8 cellular contexts compared by ENCODE assay signal in the genomic region with DNA sequence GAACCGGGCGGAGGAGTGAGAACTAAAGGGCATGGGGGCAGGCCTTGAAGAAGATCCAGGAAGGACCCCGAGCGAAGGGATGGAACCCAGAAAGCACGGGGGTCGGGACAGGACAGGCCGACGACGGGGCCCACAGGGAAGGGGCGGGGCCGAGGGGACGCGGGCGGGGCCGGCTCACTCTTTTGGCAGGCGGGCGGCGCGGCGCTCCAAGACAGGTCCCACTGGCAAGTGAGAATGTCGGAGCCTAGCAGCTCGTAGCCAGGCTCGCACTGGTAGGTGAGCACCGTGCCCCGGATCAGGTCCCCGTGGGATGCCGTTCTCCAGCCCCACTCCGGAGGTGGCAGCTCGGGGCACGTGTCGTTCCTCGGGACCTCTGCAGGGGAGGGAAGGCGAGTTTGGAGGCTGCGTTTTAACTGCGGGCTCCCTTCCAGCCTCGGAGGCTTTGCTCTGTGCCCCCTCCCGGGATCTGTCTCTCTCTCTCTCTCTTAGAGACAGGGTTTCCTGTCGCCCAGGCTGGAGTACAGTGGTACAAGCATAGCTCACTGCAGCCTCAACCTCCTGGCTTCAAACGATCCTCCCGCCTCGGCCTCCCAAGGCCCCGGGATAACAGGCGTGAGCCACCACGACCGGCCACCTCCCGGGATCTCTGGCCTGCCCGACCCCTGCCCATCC. TPM values are rescaled to one million over a fixed set of nuclear protein-coding genes. Genes with fewer than 3 reads are reported as not detected.
A peak's percentile ranks its signal among the peaks of the same experiment; 100 is the strongest.
DNase-seq lines count a peak whose midpoint lies in the region; ATAC-seq and TF ChIP-seq lines count a peak whose summit lies in the region.

No MANE protein-coding gene starts in this region.

- ATAC-seq in HG02840 (IDR thresholded peaks at IDR 0.05; ENCODE audit: low FRiP score, unreplicated experiment) = no peak

- WGBS in mesodermal cell (ENCODE audit: insufficient coverage in 2 of 2), 2 experiments = 42 to 51% methylated on average over 34 to 47 of the region's 47 CpGs

- in situ Hi-C loops in astrocyte of the cerebellum (cut with HindIII; ENCODE audit: low sequenced_read_pairs) = no loop called here

- H3K9me3 ChIP-seq in Peyer's patch (no peaks in the 10 kb centered on the region), mesodermal cell (ENCODE audit: control insufficient read depth, low read length) (no peaks in the 10 kb centered on the region)

- peak overlapping the region in 3 of 4 donors; percentile 15 to 36 (median 29) for H3K4me3 ChIP-seq in Peyer's patch
- peak overlapping the region; percentile 14 for H3K4me3 ChIP-seq in astrocyte of the cerebellum (ENCODE audit: low read depth, low read length)
- H3K4me3 ChIP-seq in mesodermal cell (ENCODE audit: extremely low read depth, insufficient read depth, low read length, poor library complexity, severe bottlenecking) = peak overlapping the region; percentile 11

- H3K27ac ChIP-seq in 22Rv1 (peak overlapping the region; percentile 45), Peyer's patch (no peak overlapping the region), mesodermal cell (ENCODE audit: low read depth, low read length, severe bottlenecking) (no peak overlapping the region)

- TF ChIP-seq CTCF in 22Rv1 (IDR thresholded peaks at IDR 0.05) (no peak), Peyer's patch (IDR thresholded peaks at IDR 0.05) (no peak), astrocyte of the cerebellum (IDR thresholded peaks at IDR 0.05; ENCODE audit: low read depth, low read length, missing control alignments) (no peak)

- H3K36me3 ChIP-seq in Peyer's patch = no peaks in the 10 kb centered on the region
- peaks cover 23% of the 10 kb centered on the region for H3K36me3 ChIP-seq in mesodermal cell (ENCODE audit: control insufficient read depth, insufficient read depth, low read length)

- peak in 1 of 3 donors; percentile 26 for DNase-seq in Peyer's patch
- DNase-seq in astrocyte of the cerebellum (ENCODE audit: low read depth) = no peak
- DNase-seq in NCI-H2227 treated with DMSO at 0.1 percent for 48 hours (lab: John Stamatoyannopoulos, UW) = no peak
- no peak for DNase-seq in SK-N-DZ (ENCODE audit: low spot score)
- no peak for DNase-seq in DMS153 treated with DMSO at 0.1 percent for 48 hours (lab: John Stamatoyannopoulos, UW; ENCODE audit: unreplicated experiment)

- H3K27me3 ChIP-seq in Peyer's patch = peaks cover 0 to 9% of the 10 kb centered on the region in 2 donors

- H3K4me1 ChIP-seq in Peyer's patch (peaks cover 0 to 5% (median 2%) of the 10 kb centered on the region in 4 donors), mesodermal cell (ENCODE audit: control insufficient read depth, insufficient read depth, low read length, poor library complexity, severe bottlenecking) (no peaks in the 10 kb centered on the region)

- TF ChIP-seq POLR2A in Peyer's patch (IDR thresholded peaks at IDR 0.05) = no peak

RNA-seq across cellular contexts. Expression of a gene that starts 13.7 kb away (rescaled TPM):
- 100 to 1,000 TPM in 1 of 4 donors, 10 to 100 TPM in 3; 39.6 to 122 (median 91.2) TPM for total RNA-seq in Peyer's patch
- 74.8 TPM for polyA plus RNA-seq in mesodermal cell (2013, experiment 1 of 2)
- polyA plus RNA-seq in mesodermal cell (2013, experiment 2 of 2) = 59.8 TPM
- polyA plus RNA-seq in SK-N-DZ (2014; cell fraction: cytosol; rRNA removed) = 72.6 and 90.4 TPM in 2 replicates
- 63.9 and 67.8 TPM in 2 replicates for polyA plus RNA-seq in SK-N-DZ (2014; cell fraction: nucleus; rRNA removed)

RNA-seq across cellular contexts. Expression of a gene that starts 22.6 kb away (rescaled TPM):
- total RNA-seq in Peyer's patch = 10 to 100 TPM in 2 of 4 donors, 1 to 10 TPM in 2; 1.7 to 14.2 (median 10.6) TPM
- 58.1 TPM for polyA plus RNA-seq in mesodermal cell (2013, experiment 1 of 2)
- polyA plus RNA-seq in mesodermal cell (2013, experiment 2 of 2) = 50.0 TPM
- 53.8 and 60.2 TPM in 2 replicates for polyA plus RNA-seq in SK-N-DZ (2014; cell fraction: cytosol; rRNA removed)
- 22.0 and 22.8 TPM in 2 replicates for polyA plus RNA-seq in SK-N-DZ (2014; cell fraction: nucleus; rRNA removed)

RNA-seq across cellular contexts. Expression of a gene that starts 23.6 kb away (rescaled TPM):
- under 1 TPM in 1 of 4 donors, not detected in 3; 0.53 TPM for total RNA-seq in Peyer's patch
- polyA plus RNA-seq in mesodermal cell (2013, experiment 1 of 2) = 9.6 TPM
- 8.8 TPM for polyA plus RNA-seq in mesodermal cell (2013, experiment 2 of 2)
- 25.6 and 27.1 TPM in 2 replicates for polyA plus RNA-seq in SK-N-DZ (2014; cell fraction: cytosol; rRNA removed)
- 21.7 and 27.5 TPM in 2 replicates for polyA plus RNA-seq in SK-N-DZ (2014; cell fraction: nucleus; rRNA removed)

RNA-seq across cellular contexts. Expression of a gene that starts 49.3 kb away (rescaled TPM):
- total RNA-seq in Peyer's patch = 10 to 100 TPM; 38.8 to 98.1 (median 48.7) TPM
- 24.1 TPM for polyA plus RNA-seq in mesodermal cell (2013, experiment 1 of 2)
- 17.5 TPM for polyA plus RNA-seq in mesodermal cell (2013, experiment 2 of 2)
- polyA plus RNA-seq in SK-N-DZ (2014; cell fraction: cytosol; rRNA removed) = 18.2 and 20.0 TPM in 2 replicates
- polyA plus RNA-seq in SK-N-DZ (2014; cell fraction: nucleus; rRNA removed) = 14.0 and 27.9 TPM in 2 replicates

RNA-seq across cellular contexts. Expression of a gene that starts 56.5 kb away (rescaled TPM):
- total RNA-seq in Peyer's patch = 100 to 1,000 TPM; 222 to 709 (median 645) TPM
- polyA plus RNA-seq in mesodermal cell (2013, experiment 1 of 2) = 6.5 TPM
- 6.7 TPM for polyA plus RNA-seq in mesodermal cell (2013, experiment 2 of 2)
- 24.3 and 39.4 TPM in 2 replicates for polyA plus RNA-seq in SK-N-DZ (2014; cell fraction: cytosol; rRNA removed)
- polyA plus RNA-seq in SK-N-DZ (2014; cell fraction: nucleus; rRNA removed) = 10.1 and 22.7 TPM in 2 replicates
